ENCODE assay signal across 16 cellular contexts in the genomic region with DNA sequence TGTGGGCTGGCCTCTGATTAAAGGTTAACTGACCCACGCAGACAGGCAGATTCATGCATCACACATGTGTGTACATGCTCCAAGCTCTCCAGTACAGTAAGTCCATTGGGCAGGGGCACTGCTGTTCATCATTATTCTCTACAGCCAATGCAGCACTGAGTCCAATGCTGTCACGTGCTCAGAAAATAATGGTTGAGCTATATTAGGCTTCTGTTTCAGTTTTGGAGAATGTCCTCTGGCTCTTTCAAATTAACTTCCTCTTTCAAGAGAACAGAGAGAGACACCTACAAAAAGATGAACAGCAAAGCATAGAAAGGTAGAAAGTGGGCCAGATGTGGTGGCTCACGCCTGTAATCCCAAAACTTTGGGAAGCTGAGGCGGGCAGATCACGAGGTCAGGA.
A peak's percentile ranks its signal among the peaks of the same experiment; 100 is the strongest.
DNase-seq lines count a peak whose midpoint lies in the region; ATAC-seq and TF ChIP-seq lines count a peak whose summit lies in the region.
"Had no signal": no experiment of that assay in that cellular context is flagged by ENCODE, and none has a peak within 500 bp of the region (broad histone marks: within the 10 kb centered on the region; RNA-seq: fewer than 3 reads in every experiment).

No MANE protein-coding gene starts in this region.

- intact Hi-C loops in OCI-LY7 (cut with micrococcal nuclease; ENCODE audit: unreplicated experiment) (no loop called here), body of pancreas (cut with DNase I) (no loop called here)

- H2AFZ ChIP-seq in OCI-LY7 (ENCODE audit: low read length) = peak overlapping the region; percentile 49; the same call in 1 of the 2 replicates
- H2AFZ ChIP-seq in GM23338 = no peak overlapping the region
- no peak overlapping the region for H2AFZ ChIP-seq in hepatocyte

- POLR2A ChIA-PET in OCI-LY7 (lab: Charles Lee) = interaction anchor here (0.7 kb wide), 1 partner anchor 23 kb away, joined by 4 read pairs; no protein-coding TSS in a partner anchor

- no TSS peak for BruUV-seq in OCI-LY7 (replicated peaks; lab: Mats Ljungman, UMichigan)

- H3K4me1 ChIP-seq in OCI-LY7 (ENCODE audit: insufficient read depth, low read length, poor library complexity, severe bottlenecking) (peaks cover 16% of the 10 kb centered on the region), body of pancreas (no peaks in the 10 kb centered on the region), GM23338 (ENCODE audit: insufficient read depth) (no peaks in the 10 kb centered on the region), hepatocyte (ENCODE audit: insufficient read depth) (no peaks in the 10 kb centered on the region)
- H3K4me1 ChIP-seq: sigmoid colon had no signal

- H3K36me3 ChIP-seq in OCI-LY7 (ENCODE audit: insufficient read depth, low read length) (no peaks in the 10 kb centered on the region), body of pancreas (replicated peaks in 1 of 2; ENCODE audit: insufficient read depth in 1 of 2, low read depth in 2 of 2) (no peaks in the 10 kb centered on the region), GM23338 (ENCODE audit: insufficient read depth) (no peaks in the 10 kb centered on the region), hepatocyte (replicated peaks; ENCODE audit: insufficient read depth, low read depth) (no peaks in the 10 kb centered on the region)
- H3K36me3 ChIP-seq: MG63, sigmoid colon had no signal

- TF ChIP-seq CTCF in OCI-LY7 (conservative IDR thresholded peaks at IDR 0.05; ENCODE audit: low read length) = no peak
- TF ChIP-seq CTCF in body of pancreas (IDR thresholded peaks at IDR 0.05) = no peak
- no peak for TF ChIP-seq CTCF in GM23338 (conservative IDR thresholded peaks at IDR 0.05; ENCODE audit: low read depth in 2 of 2)
- TF ChIP-seq CTCF in hepatocyte (IDR thresholded peaks at IDR 0.05; ENCODE audit: poor library complexity) = no peak

- no peaks in the 10 kb centered on the region for H3F3A ChIP-seq in GM23338 (replicated peaks; ENCODE audit: low read depth)

- H3K27me3 Mint-ChIP-seq in GM23338 (ENCODE audit: insufficient read depth, low read depth, poor library complexity) = no peaks in the 10 kb centered on the region
- H3K27me3 Mint-ChIP-seq: stimulated activated naive CD8-positive, alpha-beta T cell treated with anti-CD3 and anti-CD28 coated beads, Interleukin-15, amount 100 ng/mL, for 72 hours had no signal

- peak; percentile 68 for DNase-seq in OCI-LY7 (ENCODE audit: low spot score)
- DNase-seq in body of pancreas = no peak
- no peak for DNase-seq in GM23338 (ENCODE audit: low spot score)
- DNase-seq in hepatocyte (ENCODE audit: low spot score) = no peak
- no peak for DNase-seq in GM19240 (ENCODE audit: insufficient read length, low spot score)
- DNase-seq: DMS79; H7; mesenchymal stem cell; MG63; sigmoid colon; stimulated activated naive CD8-positive, alpha-beta T cell treated with anti-CD3 and anti-CD28 coated beads, Interleukin-15, amount 100 ng/mL, for 72 hours had no signal

- H3K9me3 ChIP-seq in OCI-LY7 (ENCODE audit: low read length) (no peaks in the 10 kb centered on the region), body of pancreas (no peaks in the 10 kb centered on the region), hepatocyte (ENCODE audit: low read depth) (no peaks in the 10 kb centered on the region)
- H3K9me3 ChIP-seq: MG63, sigmoid colon had no signal

- no peak overlapping the region for H3K4me3 Mint-ChIP-seq in GM23338
- H3K4me3 Mint-ChIP-seq: B cell; stimulated activated naive CD8-positive, alpha-beta T cell treated with anti-CD3 and anti-CD28 coated beads, Interleukin-15, amount 100 ng/mL, for 72 hours; WTC11 had no signal

- no peaks in the 10 kb centered on the region for H3K36me3 Mint-ChIP-seq in GM23338 (ENCODE audit: low read depth)
- H3K36me3 Mint-ChIP-seq: WTC11 had no signal

- no peaks in the 10 kb centered on the region for H3K4me1 Mint-ChIP-seq in GM23338
- H3K4me1 Mint-ChIP-seq: stimulated activated naive CD8-positive, alpha-beta T cell treated with anti-CD3 and anti-CD28 coated beads, Interleukin-15, amount 100 ng/mL, for 72 hours; WTC11 had no signal

- H4K20me1 ChIP-seq in OCI-LY7 (ENCODE audit: insufficient read depth, low read length) = no peaks in the 10 kb centered on the region
- H4K20me1 ChIP-seq in GM23338 (replicated peaks; ENCODE audit: insufficient read depth) = no peaks in the 10 kb centered on the region; the same call in 1 of the 2 replicates
- no peaks in the 10 kb centered on the region for H4K20me1 ChIP-seq in hepatocyte (ENCODE audit: insufficient read depth, poor library complexity, severe bottlenecking)

- H3K27ac ChIP-seq in OCI-LY7 (ENCODE audit: low read depth, low read length, poor library complexity, severe bottlenecking) (no peak overlapping the region), body of pancreas (no peak overlapping the region), GM23338 (ENCODE audit: low read depth) (no peak overlapping the region), hepatocyte (no peak overlapping the region)
- H3K27ac ChIP-seq: sigmoid colon had no signal

- no peaks in the 10 kb centered on the region for H3K9me3 Mint-ChIP-seq in GM23338
- H3K9me3 Mint-ChIP-seq: stimulated activated naive CD8-positive, alpha-beta T cell treated with anti-CD3 and anti-CD28 coated beads, Interleukin-15, amount 100 ng/mL, for 72 hours; WTC11 had no signal

- H3K79me2 ChIP-seq in OCI-LY7 (ENCODE audit: insufficient read depth, low read depth, low read length) (no peaks in the 10 kb centered on the region), GM23338 (replicated peaks; ENCODE audit: insufficient read depth) (peaks cover 4% of the 10 kb centered on the region; the same call in 1 of the 2 replicates), hepatocyte (no peaks in the 10 kb centered on the region)

- TF ChIP-seq POLR2A in body of pancreas (IDR thresholded peaks at IDR 0.05) = no peak

- ATAC-seq in GM18858 (IDR thresholded peaks at IDR 0.05; ENCODE audit: unreplicated experiment) = peak; percentile 92
- ATAC-seq in GM21515 (IDR thresholded peaks at IDR 0.05; ENCODE audit: unreplicated experiment) = peak; percentile 89
- peak; percentile 78 for ATAC-seq in HG03066 (IDR thresholded peaks at IDR 0.05; ENCODE audit: low read depth, unreplicated experiment)
- ATAC-seq in body of pancreas = no peak
- ATAC-seq in GM23338 = no peak
- ATAC-seq: stimulated activated naive CD8-positive, alpha-beta T cell treated with anti-CD3 and anti-CD28 coated beads, Interleukin-15, amount 100 ng/mL, for 72 hours; WTC11 had no signal

- no peaks in the 10 kb centered on the region for H3K27me3 ChIP-seq in body of pancreas
- no peaks in the 10 kb centered on the region for H3K27me3 ChIP-seq in GM23338 (ENCODE audit: insufficient read depth)
- no peaks in the 10 kb centered on the region for H3K27me3 ChIP-seq in hepatocyte
- H3K27me3 ChIP-seq: sigmoid colon had no signal

- no peak overlapping the region for H3K27ac Mint-ChIP-seq in GM23338
- H3K27ac Mint-ChIP-seq: B cell; stimulated activated naive CD8-positive, alpha-beta T cell treated with anti-CD3 and anti-CD28 coated beads, Interleukin-15, amount 100 ng/mL, for 72 hours; WTC11 had no signal

- CTCF ChIA-PET in OCI-LY7 (lab: Charles Lee; ENCODE audit: unreplicated experiment) = interaction anchor here (1.3 kb wide), 1 partner anchor 17 kb away, joined by 3 read pairs; no protein-coding TSS in a partner anchor

- 85 to 89% methylated on average over 5 of the region's 5 CpGs for WGBS in body of pancreas, 2 donors
- 94% methylated on average over 5 of the region's 5 CpGs for WGBS in hepatocyte (ENCODE audit: low lambda C conversion rate, missing lambda C conversion rate)

- no peak overlapping the region for H3K4me3 ChIP-seq in OCI-LY7 (ENCODE audit: low read depth, low read length, poor library complexity, severe bottlenecking)
- no peak overlapping the region for H3K4me3 ChIP-seq in body of pancreas
- no peak overlapping the region for H3K4me3 ChIP-seq in GM23338
- no peak overlapping the region for H3K4me3 ChIP-seq in hepatocyte
- H3K4me3 ChIP-seq: MG63, sigmoid colon had no signal

- H3K9me2 ChIP-seq in OCI-LY7 (ENCODE audit: insufficient read depth, low read length) (no peaks in the 10 kb centered on the region), GM23338 (ENCODE audit: insufficient read depth) (no peaks in the 10 kb centered on the region), hepatocyte (replicated peaks; ENCODE audit: insufficient read depth) (no peaks in the 10 kb centered on the region)

- H3K4me2 ChIP-seq in OCI-LY7 (ENCODE audit: low read length) (peak overlapping the region; percentile 42), GM23338 (no peak overlapping the region), hepatocyte (no peak overlapping the region)

TF ChIP-seq in GM23338, 12 proteins besides CTCF, POLR2A, EP300 and RAD21:
- TF ChIP-seq NANOG (IDR thresholded peaks at IDR 0.05; ENCODE audit: borderline replicate concordance) (no peak), EZH2phosphoT487 (IDR thresholded peaks at IDR 0.05; ENCODE audit: unreplicated experiment) (no peak), EZH2 (IDR thresholded peaks at IDR 0.05; ENCODE audit: low read depth, unreplicated experiment) (no peak), ZNF331 (CRISPR knock-in tag; IDR thresholded peaks at IDR 0.05; ENCODE audit: low read depth) (no peak), STAT1 (IDR thresholded peaks at IDR 0.05; ENCODE audit: unreplicated experiment) (no peak)

Comparison
In these comparisons a context has a peak if more than half of its experiments do, and no peak if none do; other contexts are left out.
1. ATAC-seq: peak in GM18858 (single experiment), GM21515 (single experiment) and HG03066 (single experiment); none in body of pancreas (single experiment) and GM23338 (single experiment).